Comparison of ENCODE assay signal across 9 cellular contexts in genomic region chr17:18921912-18922451, GRCh38. TPM values are rescaled to one million over a fixed set of nuclear protein-coding genes. Genes with fewer than 3 reads are reported as not detected.
DNase-seq lines count a peak whose midpoint lies in the region; ATAC-seq and TF ChIP-seq lines count a peak whose summit lies in the region.
"Had no signal": no experiment of that assay in that cellular context is flagged by ENCODE, and none has a peak within 500 bp of the region (broad histone marks: within the 10 kb centered on the region; RNA-seq: fewer than 3 reads in every experiment).

No MANE protein-coding gene starts in this region.

- no peak overlapping the region for H2AK5ac ChIP-seq in trophoblast cell (ENCODE audit: low read length)

- H3K9ac ChIP-seq in trophoblast cell (ENCODE audit: low read length): no peak overlapping the region

- H3K36me3 Mint-ChIP-seq in activated naive CD4-positive, alpha-beta T cell treated with anti-CD3 and anti-CD28 coated beads, Interleukin-2, amount 50 U/mL, for 72 hours: peaks cover 8 to 27% of the 10 kb centered on the region in 2 donors

- H3K27ac ChIP-seq in trophoblast cell (ENCODE audit: low read depth, low read length): no peak overlapping the region
- H3K27ac ChIP-seq in tibial artery: peak overlapping the region in 1 of 2 donors; percentile 45

- H3K4ac ChIP-seq in trophoblast cell (ENCODE audit: low read depth, low read length): no peak overlapping the region

- no peak overlapping the region for H3K4me3 ChIP-seq in trophoblast cell (ENCODE audit: low read depth, low read length)
- H3K4me3 ChIP-seq in tibial artery: no peak overlapping the region
- H3K4me3 ChIP-seq: skin epidermis had no signal

- H3K9me3 ChIP-seq in trophoblast cell (ENCODE audit: insufficient read depth, low read depth, low read length): no peaks in the 10 kb centered on the region
- no peaks in the 10 kb centered on the region for H3K9me3 ChIP-seq in tibial artery

- H3K9me3 Mint-ChIP-seq in activated naive CD4-positive, alpha-beta T cell treated with anti-CD3 and anti-CD28 coated beads, Interleukin-2, amount 50 U/mL, for 72 hours: no peaks in the 10 kb centered on the region

- H3K18ac ChIP-seq in trophoblast cell (ENCODE audit: low read length): no peak overlapping the region

- H3K27ac Mint-ChIP-seq in activated naive CD4-positive, alpha-beta T cell treated with anti-CD3 and anti-CD28 coated beads, Interleukin-2, amount 50 U/mL, for 72 hours: peak overlapping the region; percentile 62 to 80

- DNase-seq in stimulated activated CD4-positive, alpha-beta T cell treated with anti-CD3 and anti-CD28 coated beads, Interleukin-1b, Interleukin-23, amount 100 ng/mL, for 48 hours: peak; percentile 17
- no peak for DNase-seq in stimulated activated CD4-positive, alpha-beta T cell treated with anti-CD3 and anti-CD28 coated beads, Interleukin-4, amount 100 ng/mL, for 4 hours
- DNase-seq in activated naive CD4-positive, alpha-beta T cell treated with anti-CD3 and anti-CD28 coated beads, Interleukin-2, amount 50 U/mL, for 72 hours (ENCODE audit: low spot score in 2 of 2): no peak
- peak; percentile 37 for DNase-seq in stimulated activated CD8-positive, alpha-beta memory T cell treated with anti-CD3 and anti-CD28 coated beads, Interleukin-4, amount 100 ng/mL, for 48 hours
- DNase-seq in trophoblast cell (no peak), tibial artery (no peak), putamen (ENCODE audit: low spot score) (no peak)

- H4K12ac ChIP-seq in trophoblast cell (ENCODE audit: low read depth, low read length): no peak overlapping the region

- no peak overlapping the region for H3K4me2 ChIP-seq in trophoblast cell (ENCODE audit: low read length)

- H3K23ac ChIP-seq in trophoblast cell (ENCODE audit: low read length): no peak overlapping the region

- no CpG with 5 or more reads among the region's 4 CpGs for WGBS in trophoblast cell (ENCODE audit: extremely low coverage, insufficient coverage, insufficient read length)

- no peak overlapping the region for H2BK120ac ChIP-seq in trophoblast cell (ENCODE audit: insufficient read depth, low read length, poor library complexity)

- H3K27me3 ChIP-seq in trophoblast cell (ENCODE audit: insufficient read depth, low read length) (no peaks in the 10 kb centered on the region), tibial artery (no peaks in the 10 kb centered on the region)

- H2BK12ac ChIP-seq in trophoblast cell (ENCODE audit: low read length): no peak overlapping the region

- no peak overlapping the region for H2AFZ ChIP-seq in trophoblast cell (ENCODE audit: insufficient read depth, low read length, poor library complexity)

- peaks cover 12 to 16% of the 10 kb centered on the region in 2 experiments for H3K36me3 ChIP-seq in trophoblast cell (ENCODE audit: control insufficient read depth in 1 of 2, insufficient read depth in 2 of 2, low read length in 2 of 2)
- peaks cover 10 to 21% (median 12%) of the 10 kb centered on the region in 3 donors for H3K36me3 ChIP-seq in tibial artery

- H4K91ac ChIP-seq in trophoblast cell (ENCODE audit: low read depth, low read length): no peak overlapping the region

- H3K79me2 ChIP-seq in trophoblast cell (ENCODE audit: control insufficient read depth, insufficient read depth, low read length, poor library complexity): no peaks in the 10 kb centered on the region

- ATAC-seq in HG03342 (IDR thresholded peaks at IDR 0.05; ENCODE audit: unreplicated experiment): peak; percentile 67
- ATAC-seq in activated naive CD4-positive, alpha-beta T cell treated with anti-CD3 and anti-CD28 coated beads, Interleukin-2, amount 50 U/mL, for 72 hours: peak; percentile 68 to 80

- H3K79me1 ChIP-seq in trophoblast cell (ENCODE audit: low read length): no peaks in the 10 kb centered on the region

- H4K8ac ChIP-seq in trophoblast cell (ENCODE audit: low read depth, low read length): no peak overlapping the region

- intact Hi-C loops in tibial artery (cut with DNase I; ENCODE audit: low total_unique reads): no loop called here

- H3K4me1 ChIP-seq in trophoblast cell (ENCODE audit: control insufficient read depth in 1 of 2, insufficient read depth in 2 of 2, low read length in 2 of 2) (no peaks in the 10 kb centered on the region), tibial artery (peaks cover 0 to 20% (median 4%) of the 10 kb centered on the region in 4 donors)

- no peak overlapping the region for H2BK5ac ChIP-seq in trophoblast cell (ENCODE audit: low read depth, low read length, poor library complexity)

- no peak overlapping the region for H3K14ac ChIP-seq in trophoblast cell (ENCODE audit: low read length)

- no peak for TF ChIP-seq CTCF in tibial artery (IDR thresholded peaks at IDR 0.05)

RNA-seq across cellular contexts. Expression of gene SLC5A10, which starts 30.0 kb away (rescaled TPM):
- not detected for total RNA-seq in activated naive CD4-positive, alpha-beta T cell treated with anti-CD3 and anti-CD28 coated beads, Interleukin-2, amount 50 U/mL, for 72 hours
- 0.21 and 0.25 TPM in 2 replicates for polyA plus RNA-seq in trophoblast cell (2013)

Comparison
In these comparisons a context has a peak if more than half of its experiments do, and no peak if none do; other contexts are left out.
1. DNase-seq: peak in stimulated activated CD4-positive, alpha-beta T cell treated with anti-CD3 and anti-CD28 coated beads, Interleukin-1b, Interleukin-23, amount 100 ng/mL, for 48 hours (single experiment) and stimulated activated CD8-positive, alpha-beta memory T cell treated with anti-CD3 and anti-CD28 coated beads, Interleukin-4, amount 100 ng/mL, for 48 hours (single experiment); none in stimulated activated CD4-positive, alpha-beta T cell treated with anti-CD3 and anti-CD28 coated beads, Interleukin-4, amount 100 ng/mL, for 4 hours (0 of 2), activated naive CD4-positive, alpha-beta T cell treated with anti-CD3 and anti-CD28 coated beads, Interleukin-2, amount 50 U/mL, for 72 hours (0 of 2), trophoblast cell (0 of 2), tibial artery (0 of 2) and putamen (single experiment).